Comparison of ENCODE assay signal across 17 cellular contexts in the genomic region with DNA sequence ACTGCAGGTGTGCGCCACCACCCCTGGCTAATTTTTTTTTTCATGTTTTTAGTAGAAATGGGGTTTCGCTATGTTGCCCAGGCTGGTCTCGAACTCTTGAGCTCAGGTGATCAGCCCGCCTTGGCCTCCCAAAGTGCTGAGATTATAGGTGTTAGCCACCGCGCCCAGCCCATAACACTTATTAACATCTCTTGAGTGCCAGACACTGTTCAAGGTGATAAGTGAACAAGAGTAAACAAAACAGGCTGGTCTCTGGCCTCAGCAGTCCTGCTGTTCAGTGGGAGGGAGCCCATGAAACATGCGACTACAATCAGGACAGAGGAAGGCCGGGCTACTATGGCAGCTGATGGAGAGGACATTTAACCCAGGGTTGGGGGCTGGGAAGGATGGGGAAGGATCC. TPM values are rescaled to one million over a fixed set of nuclear protein-coding genes. Genes with fewer than 3 reads are reported as not detected.
A peak's percentile ranks its signal among the peaks of the same experiment; 100 is the strongest.
DNase-seq lines count a peak whose midpoint lies in the region; ATAC-seq and TF ChIP-seq lines count a peak whose summit lies in the region.
"Had no signal": no experiment of that assay in that cellular context is flagged by ENCODE, and none has a peak within 500 bp of the region (broad histone marks: within the 10 kb centered on the region; RNA-seq: fewer than 3 reads in every experiment).

No MANE protein-coding gene starts in this region.

- H3K9me3 Mint-ChIP-seq in Calu3 (ENCODE audit: low read depth, unreplicated experiment): no peaks in the 10 kb centered on the region
- H3K9me3 Mint-ChIP-seq: CD14-positive monocyte; CD4-positive, alpha-beta memory T cell; HFFc6; IgD-negative memory B cell had no signal

- H3K27ac ChIP-seq in hepatocyte: no peak overlapping the region
- H3K27ac ChIP-seq: BLaER1 had no signal

- no peaks in the 10 kb centered on the region for H3K9me2 ChIP-seq in hepatocyte (replicated peaks; ENCODE audit: insufficient read depth)

- no TSS peak for BruUV-seq in Calu3 (replicated peaks; lab: Mats Ljungman, UMichigan)

- TF ChIP-seq CTCF in Calu3 (IDR thresholded peaks at IDR 0.05; ENCODE audit: unreplicated experiment): no peak
- TF ChIP-seq CTCF in hepatocyte (IDR thresholded peaks at IDR 0.05; ENCODE audit: poor library complexity): no peak
- no peak for TF ChIP-seq CTCF in mucosa of descending colon (IDR thresholded peaks at IDR 0.05)

- H3K4me3 Mint-ChIP-seq in Calu3 (ENCODE audit: low read depth, unreplicated experiment): no peak overlapping the region
- H3K4me3 Mint-ChIP-seq: CD14-positive monocyte, HFFc6, IgD-negative memory B cell had no signal

- 92% methylated on average over 8 of the region's 8 CpGs for WGBS in hepatocyte (ENCODE audit: low lambda C conversion rate, missing lambda C conversion rate)

- H3K9me3 ChIP-seq in hepatocyte (ENCODE audit: low read depth) (no peaks in the 10 kb centered on the region), mucosa of descending colon (no peaks in the 10 kb centered on the region)
- H3K9me3 ChIP-seq: BLaER1 had no signal

- H3K27me3 ChIP-seq in hepatocyte: no peaks in the 10 kb centered on the region
- H3K27me3 ChIP-seq: BLaER1 had no signal

- H3K4me1 Mint-ChIP-seq in Calu3 (ENCODE audit: low read depth, unreplicated experiment): peaks cover 48% of the 10 kb centered on the region
- H3K4me1 Mint-ChIP-seq: CD14-positive monocyte had no signal

- intact Hi-C loops in Calu3 (cut with micrococcal nuclease; ENCODE audit: unreplicated experiment): no loop called here
- intact Hi-C loops in mucosa of descending colon (cut with DNase I, micrococcal nuclease): no loop called here

- DNase-seq in NCI-H510A treated with DMSO at 0.1 percent for 48 hours (lab: John Stamatoyannopoulos, UW): peak; percentile 15
- no peak for DNase-seq in NCI-H510A (lab: John Stamatoyannopoulos, UW)
- DNase-seq in Calu3: no peak
- peak; percentile 24 for DNase-seq in hepatocyte (ENCODE audit: low spot score)
- DNase-seq in mucosa of descending colon: no peak
- DNase-seq in occipital lobe (lab: John Stamatoyannopoulos, UW): no peak
- DNase-seq: 8988T; CD4-positive, alpha-beta memory T cell; GOT3; H7; HFFc6 had no signal

- CTCF ChIA-PET in Calu3 (lab: Charles Lee): interaction anchor here (0.6 kb wide), 1 partner anchor 42 kb away, joined by 3 read pairs; the partner anchor contains the start of gene KCTD1

- H3K4me2 ChIP-seq in hepatocyte: no peak overlapping the region
- H3K4me2 ChIP-seq: BLaER1 had no signal

- no peak overlapping the region for H3K4me3 ChIP-seq in hepatocyte
- H3K4me3 ChIP-seq in mucosa of descending colon: no peak overlapping the region
- H3K4me3 ChIP-seq: BLaER1 had no signal

- H4K20me1 ChIP-seq in hepatocyte (ENCODE audit: insufficient read depth, poor library complexity, severe bottlenecking): peaks cover 3% of the 10 kb centered on the region
- H4K20me1 ChIP-seq: BLaER1 had no signal

- H2AFZ ChIP-seq in hepatocyte: no peak overlapping the region

- H3K27ac Mint-ChIP-seq in Calu3 (ENCODE audit: unreplicated experiment): peak overlapping the region; percentile 45
- H3K27ac Mint-ChIP-seq: CD4-positive, alpha-beta memory T cell; HFFc6; IgD-negative memory B cell had no signal

- no peaks in the 10 kb centered on the region for H3K36me3 Mint-ChIP-seq in Calu3 (ENCODE audit: insufficient read depth, unreplicated experiment)
- H3K36me3 Mint-ChIP-seq: CD14-positive monocyte; CD4-positive, alpha-beta memory T cell had no signal

- H3K36me3 ChIP-seq in hepatocyte (replicated peaks; ENCODE audit: insufficient read depth, low read depth) (no peaks in the 10 kb centered on the region), mucosa of descending colon (ENCODE audit: low read depth) (no peaks in the 10 kb centered on the region)
- H3K36me3 ChIP-seq: BLaER1 had no signal

- H3K79me2 ChIP-seq in hepatocyte: no peaks in the 10 kb centered on the region

- no peaks in the 10 kb centered on the region for H3K27me3 Mint-ChIP-seq in Calu3 (ENCODE audit: unreplicated experiment)
- H3K27me3 Mint-ChIP-seq: CD4-positive, alpha-beta memory T cell; IgD-negative memory B cell had no signal

- peaks cover 2% of the 10 kb centered on the region for H3K4me1 ChIP-seq in hepatocyte (ENCODE audit: insufficient read depth)
- no peaks in the 10 kb centered on the region for H3K4me1 ChIP-seq in mucosa of descending colon (ENCODE audit: low read depth)
- H3K4me1 ChIP-seq: BLaER1 had no signal

- ATAC-seq in mucosa of descending colon: peak; percentile 27
- no peak for ATAC-seq in GM18907 (IDR thresholded peaks at IDR 0.05; ENCODE audit: unreplicated experiment)
- no peak for ATAC-seq in GM19324 (IDR thresholded peaks at IDR 0.05; ENCODE audit: low FRiP score, unreplicated experiment)
- ATAC-seq: HCT116 had no signal

RNA-seq across cellular contexts. Expression of gene KCTD1, which starts 42.3 kb away (rescaled TPM):
- 54.1 and 63.2 TPM in 2 replicates for total RNA-seq in Calu3 (2022)
- total RNA-seq in hepatocyte: 12.0 and 13.8 TPM in 2 replicates
- polyA plus RNA-seq in hepatocyte: 5.4 and 7.5 TPM in 2 replicates
- 10 to 100 TPM in 2 of 3 donors, 1 to 10 TPM in 1; 8.5 to 14.7 (median 12.8) TPM for total RNA-seq in mucosa of descending colon
- total RNA-seq in occipital lobe: 22.8 TPM
- polyA plus RNA-seq: CD14-positive monocyte had no signal

Comparison
In these comparisons a context has a peak if more than half of its experiments do, and no peak if none do; other contexts are left out.
1. DNase-seq: peak in NCI-H510A treated with DMSO at 0.1 percent for 48 hours (single experiment) and hepatocyte (single experiment); none in NCI-H510A (single experiment), Calu3 (single experiment), mucosa of descending colon (0 of 3) and occipital lobe (single experiment).